In genomic region chr7:148434181-148434769, GRCh38 we compare ENCODE assay signal across 2 cellular contexts.
TF ChIP-seq lines count a peak whose summit lies in the region.

No MANE protein-coding gene starts in this region.

TF ChIP-seq in SK-N-SH, 30 proteins besides CTCF, POLR2A, EP300 and RAD21 (continued from another document):
- TF ChIP-seq USF1 (IDR thresholded peaks at IDR 0.05; ENCODE audit: borderline replicate concordance, low read depth) (peak; percentile 49; the same call in 1 of the 2 replicates), TEAD4 (IDR thresholded peaks at IDR 0.05; ENCODE audit: borderline replicate concordance, insufficient read depth) (peak; percentile 95), ELF1 (IDR thresholded peaks at IDR 0.05) (peak; percentile 28; the same call in 1 of the 2 replicates), SIN3A (IDR thresholded peaks at IDR 0.05; ENCODE audit: borderline replicate concordance, low read depth, low read length) (peak; percentile 53; the same call in 1 of the 2 replicates), GATA2 (CRISPR knock-in tag; IDR thresholded peaks at IDR 0.05) (peak; percentile 67), GABPA (IDR thresholded peaks at IDR 0.05; ENCODE audit: low read depth) (peak; percentile 49), REST (IDR thresholded peaks at IDR 0.05; ENCODE audit: low read depth, low read length) (no peak), NFIC (IDR thresholded peaks at IDR 0.05; ENCODE audit: borderline replicate concordance) (peak; percentile 65; the same call in 1 of the 2 replicates), RXRA (IDR thresholded peaks at IDR 0.05; ENCODE audit: borderline replicate concordance, low read depth) (peak; percentile 62; the same call in 1 of the 2 replicates), MEF2A (IDR thresholded peaks at IDR 0.05; ENCODE audit: borderline replicate concordance, low read depth) (0 out of 2 replicates have a peak, but pooled peaks have one; percentile 15), YY1 (IDR thresholded peaks at IDR 0.05; ENCODE audit: low read depth) (no peak), POLR2AphosphoS5 (IDR thresholded peaks at IDR 0.05; ENCODE audit: low read depth, low read length) (peak; percentile 98), FOXJ3 (CRISPR knock-in tag; IDR thresholded peaks at IDR 0.05) (peak; percentile 59; the same call in 1 of the 2 replicates), ZBTB33 (IDR thresholded peaks at IDR 0.05; ENCODE audit: borderline replicate concordance, low read depth) (peak; percentile 82), RCOR1 (IDR thresholded peaks at IDR 0.05; ENCODE audit: low read length) (peak; percentile 46; the same call in 1 of the 2 replicates), MXI1 (IDR thresholded peaks at IDR 0.05; ENCODE audit: low read depth, low read length) (no peak), NRF1 (IDR thresholded peaks at IDR 0.05; ENCODE audit: low read depth, low read length) (no peak)
- TF ChIP-seq, protein P1, sequence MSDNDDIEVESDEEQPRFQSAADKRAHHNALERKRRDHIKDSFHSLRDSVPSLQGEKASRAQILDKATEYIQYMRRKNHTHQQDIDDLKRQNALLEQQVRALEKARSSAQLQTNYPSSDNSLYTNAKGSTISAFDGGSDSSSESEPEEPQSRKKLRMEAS (IDR thresholded peaks at IDR 0.05; ENCODE audit: low read depth) = peak; percentile 94
- TF ChIP-seq, protein P2, sequence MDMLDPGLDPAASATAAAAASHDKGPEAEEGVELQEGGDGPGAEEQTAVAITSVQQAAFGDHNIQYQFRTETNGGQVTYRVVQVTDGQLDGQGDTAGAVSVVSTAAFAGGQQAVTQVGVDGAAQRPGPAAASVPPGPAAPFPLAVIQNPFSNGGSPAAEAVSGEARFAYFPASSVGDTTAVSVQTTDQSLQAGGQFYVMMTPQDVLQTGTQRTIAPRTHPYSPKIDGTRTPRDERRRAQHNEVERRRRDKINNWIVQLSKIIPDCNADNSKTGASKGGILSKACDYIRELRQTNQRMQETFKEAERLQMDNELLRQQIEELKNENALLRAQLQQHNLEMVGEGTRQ (IDR thresholded peaks at IDR 0.05; ENCODE audit: borderline replicate concordance, low read depth, low read length) = no peak
TF ChIP-seq in SK-N-SH: peak in this region for 20.

TF ChIP-seq in WTC11, 78 proteins besides CTCF, POLR2A, EP300 and RAD21 (continued from another document):
- TF ChIP-seq, protein P3, sequence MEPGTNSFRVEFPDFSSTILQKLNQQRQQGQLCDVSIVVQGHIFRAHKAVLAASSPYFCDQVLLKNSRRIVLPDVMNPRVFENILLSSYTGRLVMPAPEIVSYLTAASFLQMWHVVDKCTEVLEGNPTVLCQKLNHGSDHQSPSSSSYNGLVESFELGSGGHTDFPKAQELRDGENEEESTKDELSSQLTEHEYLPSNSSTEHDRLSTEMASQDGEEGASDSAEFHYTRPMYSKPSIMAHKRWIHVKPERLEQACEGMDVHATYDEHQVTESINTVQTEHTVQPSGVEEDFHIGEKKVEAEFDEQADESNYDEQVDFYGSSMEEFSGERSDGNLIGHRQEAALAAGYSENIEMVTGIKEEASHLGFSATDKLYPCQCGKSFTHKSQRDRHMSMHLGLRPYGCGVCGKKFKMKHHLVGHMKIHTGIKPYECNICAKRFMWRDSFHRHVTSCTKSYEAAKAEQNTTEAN (CRISPR knock-in tag; IDR thresholded peaks at IDR 0.05) = no peak
- TF ChIP-seq ZNF138 (CRISPR knock-in tag; conservative IDR thresholded peaks at IDR 0.05) (no peak), NR2C2 (CRISPR knock-in tag; IDR thresholded peaks at IDR 0.05) (no peak), TEAD1 (CRISPR knock-in tag; IDR thresholded peaks at IDR 0.05) (no peak), RORB (CRISPR knock-in tag; IDR thresholded peaks at IDR 0.05) (no peak), TCF7 (CRISPR knock-in tag; IDR thresholded peaks at IDR 0.05; ENCODE audit: low read depth) (no peak), IRF1 (CRISPR knock-in tag; IDR thresholded peaks at IDR 0.05) (no peak)
